12 cellular contexts compared by ENCODE assay signal in genomic region chr4:168485511-168485910, GRCh38.
"Had no signal": no experiment of that assay in that cellular context is flagged by ENCODE, and none has a peak within 500 bp of the region (broad histone marks: within the 10 kb centered on the region; RNA-seq: fewer than 3 reads in every experiment).

No MANE protein-coding gene starts in this region.

- H3K27ac ChIP-seq: breast epithelium, hepatocyte, ovary, sigmoid colon had no signal

- H3K4me2 ChIP-seq: hepatocyte had no signal

- H3K36me3 ChIP-seq: breast epithelium, ovary, sigmoid colon had no signal

- H3K27me3 ChIP-seq: breast epithelium, hepatocyte, ovary, sigmoid colon had no signal

- ATAC-seq: stimulated activated memory B cell treated with anti-CD40 and anti-IgM and Interleukin-4, amounts not matched to agents 10 μg/mL and 1 μg/mL and 100 μg/mL, for 72 hours had no signal

- FAIRE-seq: kidney had no signal

- H2AFZ ChIP-seq: hepatocyte had no signal

- H3K36me3 Mint-ChIP-seq: activated naive CD8-positive, alpha-beta T cell treated with anti-CD3 and anti-CD28 coated beads for 36 hours; stimulated activated memory B cell treated with anti-CD40 and anti-IgM and Interleukin-4, amounts not matched to agents 10 μg/mL and 1 μg/mL and 100 μg/mL, for 72 hours had no signal

- DNase-seq: activated CD4-positive, alpha-beta T cell treated with anti-CD3 and anti-CD28 coated beads, Interleukin-2, amount 10 ng/mL, durations not matched to agents 7 days and 5 days; activated CD4-positive, CD25-positive, alpha-beta regulatory T cell; activated naive CD8-positive, alpha-beta T cell treated with anti-CD3 and anti-CD28 coated beads for 36 hours; aorta; endodermal cell; kidney; ovary; sigmoid colon had no signal

- H3K4me3 Mint-ChIP-seq: activated CD4-positive, alpha-beta T cell treated with anti-CD3 and anti-CD28 coated beads, Interleukin-2, amount 10 ng/mL, durations not matched to agents 7 days and 5 days; activated naive CD8-positive, alpha-beta T cell treated with anti-CD3 and anti-CD28 coated beads for 36 hours; endodermal cell; neural crest cell; stimulated activated memory B cell treated with anti-CD40 and anti-IgM and Interleukin-4, amounts not matched to agents 10 μg/mL and 1 μg/mL and 100 μg/mL, for 72 hours had no signal

- H3K9me3 ChIP-seq: breast epithelium, ovary, sigmoid colon had no signal

- H3K27ac Mint-ChIP-seq: activated CD4-positive, alpha-beta T cell treated with anti-CD3 and anti-CD28 coated beads, Interleukin-2, amount 10 ng/mL, durations not matched to agents 7 days and 5 days; activated naive CD8-positive, alpha-beta T cell treated with anti-CD3 and anti-CD28 coated beads for 36 hours; endodermal cell; stimulated activated memory B cell treated with anti-CD40 and anti-IgM and Interleukin-4, amounts not matched to agents 10 μg/mL and 1 μg/mL and 100 μg/mL, for 72 hours had no signal

- H3K4me3 ChIP-seq: breast epithelium, hepatocyte, ovary, sigmoid colon had no signal

- H3K9me3 Mint-ChIP-seq: activated naive CD8-positive, alpha-beta T cell treated with anti-CD3 and anti-CD28 coated beads for 36 hours; neural crest cell; stimulated activated memory B cell treated with anti-CD40 and anti-IgM and Interleukin-4, amounts not matched to agents 10 μg/mL and 1 μg/mL and 100 μg/mL, for 72 hours had no signal

- H3K4me1 ChIP-seq: breast epithelium had no signal

- H3K79me2 ChIP-seq: hepatocyte had no signal
